In the genomic region with DNA sequence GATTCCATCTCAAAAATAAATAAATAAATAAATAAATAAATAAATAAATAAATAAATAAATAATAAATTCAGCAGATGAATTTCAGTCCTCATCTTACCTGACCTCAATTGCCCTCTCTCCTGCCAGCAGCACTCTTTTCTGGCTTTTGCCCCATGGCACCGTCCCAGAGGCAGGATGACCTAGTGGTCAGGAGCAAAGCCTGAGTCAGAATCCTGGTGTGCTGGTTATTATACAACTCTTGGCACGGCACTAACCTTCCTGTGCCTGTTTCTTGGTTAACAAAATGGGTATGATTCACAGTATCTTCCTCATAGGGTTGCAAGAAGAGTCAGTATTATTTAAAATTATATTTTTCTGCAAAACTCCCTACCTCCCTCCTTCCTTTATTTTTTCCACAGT, we compare ENCODE assay signal across 18 cellular contexts. TPM values are rescaled to one million over a fixed set of nuclear protein-coding genes. Genes with fewer than 3 reads are reported as not detected.
A peak's percentile ranks its signal among the peaks of the same experiment; 100 is the strongest.
DNase-seq lines count a peak whose midpoint lies in the region; ATAC-seq, FAIRE-seq and TF ChIP-seq lines count a peak whose summit lies in the region.
"Had no signal": no experiment of that assay in that cellular context is flagged by ENCODE, and none has a peak within 500 bp of the region (broad histone marks: within the 10 kb centered on the region; RNA-seq: fewer than 3 reads in every experiment).

No MANE protein-coding gene starts in this region.

- no peak overlapping the region for H3K27ac Mint-ChIP-seq in astrocyte (ENCODE audit: unreplicated experiment)
- H3K27ac Mint-ChIP-seq: activated CD4-positive, alpha-beta T cell treated with anti-CD3 and anti-CD28 coated beads for 36 hours; activated naive CD4-positive, alpha-beta T cell treated with anti-CD3 and anti-CD28 coated beads, Interleukin-2, amount 50 U/mL, for 24 hours; T-helper 2 cell treated with Interferon-gamma antibody and Interleukin-4, amounts not matched to agents 5 μg/mL and 100 μg/mL, for 36 hours had no signal

- peaks cover 3% of the 10 kb centered on the region for H3K36me3 Mint-ChIP-seq in astrocyte (ENCODE audit: low read depth, unreplicated experiment)
- H3K36me3 Mint-ChIP-seq in activated T-cell treated with anti-CD3 and anti-CD28 coated beads, Interleukin-2, amount 50 U/mL, for 4 hours (ENCODE audit: insufficient read depth) = no peaks in the 10 kb centered on the region
- H3K36me3 Mint-ChIP-seq: activated naive CD4-positive, alpha-beta T cell treated with anti-CD3 and anti-CD28 coated beads, Interleukin-2, amount 50 U/mL, for 24 hours had no signal

- no peaks in the 10 kb centered on the region for H4K20me1 ChIP-seq in astrocyte (ENCODE audit: insufficient read depth, low read length)

- peaks cover 4% of the 10 kb centered on the region for H3K4me1 ChIP-seq in astrocyte (ENCODE audit: insufficient read depth, low read length)
- H3K4me1 ChIP-seq: prostate gland had no signal

- H3K4me2 ChIP-seq in astrocyte (ENCODE audit: low read length) = no peak overlapping the region

- H3K27ac ChIP-seq in astrocyte (ENCODE audit: low read depth, low read length) = no peak overlapping the region
- H3K27ac ChIP-seq: prostate gland had no signal

- DNase-seq in AG09309 (ENCODE audit: low read depth) (peak; percentile 40), HS-5 (ENCODE audit: low read depth) (peak; percentile 58), astrocyte (ENCODE audit: low read depth) (peak; percentile 39), glomerular visceral epithelial cell (ENCODE audit: extremely low spot score) (peak; percentile 31), NAMALWA (ENCODE audit: low spot score) (no peak)
- no peak for DNase-seq in activated T-cell treated with anti-CD3 and anti-CD28 coated beads, Interleukin-2, amount 50 U/mL, for 4 hours
- DNase-seq: activated CD4-positive, alpha-beta T cell treated with anti-CD3 and anti-CD28 coated beads for 36 hours; caudate nucleus; COR-L47; left cardiac atrium; NCI-H1105 treated with DMSO at 0.1 percent for 48 hours; NCI-H2171 treated with DMSO at 0.1 percent for 48 hours; SIG-M5 had no signal

- no peak overlapping the region for H3K4me3 Mint-ChIP-seq in astrocyte (ENCODE audit: unreplicated experiment)
- no peak overlapping the region for H3K4me3 Mint-ChIP-seq in activated T-cell treated with anti-CD3 and anti-CD28 coated beads, Interleukin-2, amount 50 U/mL, for 4 hours
- H3K4me3 Mint-ChIP-seq: activated CD4-positive, alpha-beta T cell treated with anti-CD3 and anti-CD28 coated beads for 36 hours; activated naive CD4-positive, alpha-beta T cell treated with anti-CD3 and anti-CD28 coated beads, Interleukin-2, amount 50 U/mL, for 24 hours; T-helper 2 cell treated with Interferon-gamma antibody and Interleukin-4, amounts not matched to agents 5 μg/mL and 100 μg/mL, for 36 hours had no signal

- no peak for FAIRE-seq in astrocyte (lab: Jason Lieb, UNC)

- no peaks in the 10 kb centered on the region for H3K9me3 ChIP-seq in astrocyte (ENCODE audit: insufficient read depth, low read depth, low read length)
- H3K9me3 ChIP-seq: prostate gland had no signal

- no peak for TF ChIP-seq CTCF in AG09309 (IDR thresholded peaks at IDR 0.05; ENCODE audit: control insufficient read depth, insufficient read depth, low read depth, low read length, missing control alignments)
- no peak for TF ChIP-seq CTCF in astrocyte (IDR thresholded peaks at IDR 0.05; ENCODE audit: insufficient read depth, low read depth, low read length)

- H3K36me3 ChIP-seq in astrocyte (ENCODE audit: insufficient read depth, low read length) = no peaks in the 10 kb centered on the region
- H3K36me3 ChIP-seq: prostate gland had no signal

- H3K9me3 Mint-ChIP-seq in astrocyte (ENCODE audit: unreplicated experiment) = no peaks in the 10 kb centered on the region
- H3K9me3 Mint-ChIP-seq in activated T-cell treated with anti-CD3 and anti-CD28 coated beads, Interleukin-2, amount 50 U/mL, for 4 hours = no peaks in the 10 kb centered on the region
- H3K9me3 Mint-ChIP-seq: activated naive CD4-positive, alpha-beta T cell treated with anti-CD3 and anti-CD28 coated beads, Interleukin-2, amount 50 U/mL, for 24 hours; T-helper 2 cell treated with Interferon-gamma antibody and Interleukin-4, amounts not matched to agents 5 μg/mL and 100 μg/mL, for 36 hours had no signal

- H3K79me2 ChIP-seq in astrocyte (ENCODE audit: insufficient read depth, low read length) = no peaks in the 10 kb centered on the region

- H2AFZ ChIP-seq in astrocyte (ENCODE audit: low read depth, low read length) = no peak overlapping the region

- no peaks in the 10 kb centered on the region for H3K27me3 ChIP-seq in astrocyte (ENCODE audit: insufficient read depth, low read length)

- H3K4me1 Mint-ChIP-seq in astrocyte (ENCODE audit: low read depth, unreplicated experiment) = no peaks in the 10 kb centered on the region
- no peaks in the 10 kb centered on the region for H3K4me1 Mint-ChIP-seq in activated T-cell treated with anti-CD3 and anti-CD28 coated beads, Interleukin-2, amount 50 U/mL, for 4 hours (ENCODE audit: low read depth)
- H3K4me1 Mint-ChIP-seq: activated CD4-positive, alpha-beta T cell treated with anti-CD3 and anti-CD28 coated beads for 36 hours; activated naive CD4-positive, alpha-beta T cell treated with anti-CD3 and anti-CD28 coated beads, Interleukin-2, amount 50 U/mL, for 24 hours had no signal

- H3K9ac ChIP-seq in astrocyte (ENCODE audit: low read length) = no peak overlapping the region

- peaks cover 10% of the 10 kb centered on the region for H3K27me3 Mint-ChIP-seq in astrocyte (ENCODE audit: low read depth, unreplicated experiment)
- peaks cover 2% of the 10 kb centered on the region for H3K27me3 Mint-ChIP-seq in activated T-cell treated with anti-CD3 and anti-CD28 coated beads, Interleukin-2, amount 50 U/mL, for 4 hours (ENCODE audit: low read depth)

- H3K4me3 ChIP-seq in AG09309 (ENCODE audit: control insufficient read depth, low read depth, low read length) (no peak overlapping the region), astrocyte (ENCODE audit: insufficient read depth, low read depth, low read length) (no peak overlapping the region)
- H3K4me3 ChIP-seq: prostate gland had no signal

- ATAC-seq in HG03175 (IDR thresholded peaks at IDR 0.05; ENCODE audit: unreplicated experiment) (no peak), GM21381 (IDR thresholded peaks at IDR 0.05; ENCODE audit: unreplicated experiment) (no peak)
- ATAC-seq in activated T-cell treated with anti-CD3 and anti-CD28 coated beads, Interleukin-2, amount 50 U/mL, for 4 hours = no peak
- ATAC-seq: activated CD4-positive, alpha-beta T cell treated with anti-CD3 and anti-CD28 coated beads for 36 hours; left cardiac atrium had no signal

RNA-seq across cellular contexts. Expression of gene NKAIN1, which starts 43.0 kb away (rescaled TPM):
- total RNA-seq in astrocyte = 5.6 and 6.8 TPM in 2 replicates
- total RNA-seq in activated T-cell treated with anti-CD3 and anti-CD28 coated beads, Interleukin-2, amount 50 U/mL, for 4 hours = under 1 TPM in 1 of 3 donors, not detected in 2; 0.15 TPM
- total RNA-seq: activated CD4-positive, alpha-beta T cell treated with anti-CD3 and anti-CD28 coated beads for 36 hours had no signal

Comparison
In these comparisons a context has a peak if more than half of its experiments do, and no peak if none do; other contexts are left out.
1. DNase-seq: peak in AG09309 (single experiment), HS-5 (single experiment), astrocyte (single experiment) and glomerular visceral epithelial cell (single experiment); none in NAMALWA (single experiment) and activated T-cell treated with anti-CD3 and anti-CD28 coated beads, Interleukin-2, amount 50 U/mL, for 4 hours (single experiment).